1 cellular context compared by ENCODE assay signal in genomic region chr4:143854639-143855038, GRCh38.
TF ChIP-seq lines count a peak whose summit lies in the region.
"Not testable (repeated sequence)": the region's sequence is repeated elsewhere in the genome, so short reads cannot be mapped to it uniquely, and the experiment has no call there.

No MANE protein-coding gene starts in this region.

TF ChIP-seq in K562, 482 proteins besides CTCF, POLR2A, EP300 and RAD21 (continues in another document):
- TF ChIP-seq KLF16 (IDR thresholded peaks at IDR 0.05): peak; percentile 92
- 0 out of 4 replicates have a peak, but pooled peaks of 1 of the 2 experiments have one; percentile 29 for TF ChIP-seq MNT (conservative IDR thresholded peaks at IDR 0.05)
- peak; percentile 80 to 86; a peak in 3 of 4 replicates for TF ChIP-seq ARNT (IDR thresholded peaks at IDR 0.05)
- peak; percentile 36; the same call in 1 of the 2 replicates for TF ChIP-seq ETV5 (CRISPR knock-in tag; IDR thresholded peaks at IDR 0.05; ENCODE audit: low read depth)
- TF ChIP-seq TAF9B (IDR thresholded peaks at IDR 0.05; ENCODE audit: partially characterized antibody): peak; percentile 18
- TF ChIP-seq CREM (IDR thresholded peaks at IDR 0.05; ENCODE audit: low read depth): peak; percentile 51; the same call in 1 of the 2 replicates
- peak in 1 of 2 experiments; percentile 45 for TF ChIP-seq NCOA2 (IDR thresholded peaks at IDR 0.05; ENCODE audit: partially characterized antibody in 2 of 2)
- TF ChIP-seq TAL1 (IDR thresholded peaks at IDR 0.05): peak; percentile 93
- 0 out of 2 replicates have a peak, but pooled peaks have one; percentile 24 for TF ChIP-seq JUND (IDR thresholded peaks at IDR 0.05; ENCODE audit: borderline replicate concordance, low read depth, low read length)
- not testable (repeated sequence) for TF ChIP-seq JUND (tag; IDR thresholded peaks at IDR 0.05; ENCODE audit: borderline replicate concordance, low read depth, low read length); MYNN (CRISPR knock-in tag; IDR thresholded peaks at IDR 0.05); FOXM1 (CRISPR knock-in tag; IDR thresholded peaks at IDR 0.05; ENCODE audit: low read depth); ETV6 (CRISPR knock-in tag; IDR thresholded peaks at IDR 0.05; ENCODE audit: borderline replicate concordance); TEAD4 (CRISPR knock-in tag; IDR thresholded peaks at IDR 0.05; ENCODE audit: borderline replicate concordance)
- TF ChIP-seq, protein P1, sequence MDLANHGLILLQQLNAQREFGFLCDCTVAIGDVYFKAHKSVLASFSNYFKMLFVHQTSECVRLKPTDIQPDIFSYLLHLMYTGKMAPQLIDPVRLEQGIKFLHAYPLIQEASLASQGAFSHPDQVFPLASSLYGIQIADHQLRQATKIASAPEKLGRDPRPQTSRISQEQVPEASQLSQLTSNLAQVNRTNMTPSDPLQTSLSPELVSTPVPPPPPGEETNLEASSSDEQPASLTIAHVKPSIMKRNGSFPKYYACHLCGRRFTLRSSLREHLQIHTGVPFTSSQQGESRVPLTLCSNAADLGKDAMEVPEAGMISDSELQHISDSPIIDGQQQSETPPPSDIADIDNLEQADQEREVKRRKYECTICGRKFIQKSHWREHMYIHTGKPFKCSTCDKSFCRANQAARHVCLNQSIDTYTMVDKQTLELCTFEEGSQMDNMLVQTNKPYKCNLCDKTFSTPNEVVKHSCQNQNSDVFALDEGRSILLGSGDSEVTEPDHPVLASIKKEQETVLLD (IDR thresholded peaks at IDR 0.05): peak; percentile 77; the same call in 1 of the 2 replicates
- peak; percentile 94 for TF ChIP-seq EHMT2 (IDR thresholded peaks at IDR 0.05)
- peak; percentile 87 for TF ChIP-seq NFIC (IDR thresholded peaks at IDR 0.05)
- TF ChIP-seq GATA2 (CRISPR knock-in tag; IDR thresholded peaks at IDR 0.05): peak; percentile 77
- TF ChIP-seq TCF3 (CRISPR knock-in tag; IDR thresholded peaks at IDR 0.05): peak; percentile 91
- peak; percentile 87 for TF ChIP-seq ZEB2 (IDR thresholded peaks at IDR 0.05)
- peak; percentile 88 to 91 for TF ChIP-seq TRIM24 (IDR thresholded peaks at IDR 0.05)
- 0 out of 2 replicates have a peak, but pooled peaks have one; percentile 73 for TF ChIP-seq GATAD2A (IDR thresholded peaks at IDR 0.05)
- TF ChIP-seq MYNN (IDR thresholded peaks at IDR 0.05): 0 out of 2 replicates have a peak, but pooled peaks have one; percentile 39
- peak; percentile 94 for TF ChIP-seq DPF2 (IDR thresholded peaks at IDR 0.05)
- TF ChIP-seq CXXC5 (CRISPR knock-in tag; IDR thresholded peaks at IDR 0.05): peak; percentile 51
- TF ChIP-seq, protein P2, sequence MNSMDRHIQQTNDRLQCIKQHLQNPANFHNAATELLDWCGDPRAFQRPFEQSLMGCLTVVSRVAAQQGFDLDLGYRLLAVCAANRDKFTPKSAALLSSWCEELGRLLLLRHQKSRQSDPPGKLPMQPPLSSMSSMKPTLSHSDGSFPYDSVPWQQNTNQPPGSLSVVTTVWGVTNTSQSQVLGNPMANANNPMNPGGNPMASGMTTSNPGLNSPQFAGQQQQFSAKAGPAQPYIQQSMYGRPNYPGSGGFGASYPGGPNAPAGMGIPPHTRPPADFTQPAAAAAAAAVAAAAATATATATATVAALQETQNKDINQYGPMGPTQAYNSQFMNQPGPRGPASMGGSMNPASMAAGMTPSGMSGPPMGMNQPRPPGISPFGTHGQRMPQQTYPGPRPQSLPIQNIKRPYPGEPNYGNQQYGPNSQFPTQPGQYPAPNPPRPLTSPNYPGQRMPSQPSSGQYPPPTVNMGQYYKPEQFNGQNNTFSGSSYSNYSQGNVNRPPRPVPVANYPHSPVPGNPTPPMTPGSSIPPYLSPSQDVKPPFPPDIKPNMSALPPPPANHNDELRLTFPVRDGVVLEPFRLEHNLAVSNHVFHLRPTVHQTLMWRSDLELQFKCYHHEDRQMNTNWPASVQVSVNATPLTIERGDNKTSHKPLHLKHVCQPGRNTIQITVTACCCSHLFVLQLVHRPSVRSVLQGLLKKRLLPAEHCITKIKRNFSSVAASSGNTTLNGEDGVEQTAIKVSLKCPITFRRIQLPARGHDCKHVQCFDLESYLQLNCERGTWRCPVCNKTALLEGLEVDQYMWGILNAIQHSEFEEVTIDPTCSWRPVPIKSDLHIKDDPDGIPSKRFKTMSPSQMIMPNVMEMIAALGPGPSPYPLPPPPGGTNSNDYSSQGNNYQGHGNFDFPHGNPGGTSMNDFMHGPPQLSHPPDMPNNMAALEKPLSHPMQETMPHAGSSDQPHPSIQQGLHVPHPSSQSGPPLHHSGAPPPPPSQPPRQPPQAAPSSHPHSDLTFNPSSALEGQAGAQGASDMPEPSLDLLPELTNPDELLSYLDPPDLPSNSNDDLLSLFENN (IDR thresholded peaks at IDR 0.05; ENCODE audit: low read depth in 2 of 2, low read length in 2 of 2): peak in 1 of 2 experiments; percentile 57; a peak in 1 of 4 replicates
- TF ChIP-seq HDAC1 (IDR thresholded peaks at IDR 0.05): peak in 1 of 2 experiments; percentile 74; a peak in 1 of 4 replicates
- peak; percentile 93 for TF ChIP-seq NCOR1 (IDR thresholded peaks at IDR 0.05)
- TF ChIP-seq ARID1B (IDR thresholded peaks at IDR 0.05): peak; percentile 96
- TF ChIP-seq CTBP1 (IDR thresholded peaks at IDR 0.05; ENCODE audit: borderline replicate concordance): peak; percentile 60; the same call in 1 of the 2 replicates
- TF ChIP-seq CC2D1A (IDR thresholded peaks at IDR 0.05): peak; percentile 89; the same call in 1 of the 2 replicates
- peak; percentile 72; the same call in 1 of the 2 replicates for TF ChIP-seq GATAD2B (IDR thresholded peaks at IDR 0.05; ENCODE audit: borderline replicate concordance)
- peak; percentile 87 for TF ChIP-seq SMAD4 (CRISPR knock-in tag; conservative IDR thresholded peaks at IDR 0.05)
- TF ChIP-seq NEUROD1 (IDR thresholded peaks at IDR 0.05; ENCODE audit: borderline replicate concordance, low read depth, low read length, partially characterized antibody): peak; percentile 26
- TF ChIP-seq, protein P3, sequence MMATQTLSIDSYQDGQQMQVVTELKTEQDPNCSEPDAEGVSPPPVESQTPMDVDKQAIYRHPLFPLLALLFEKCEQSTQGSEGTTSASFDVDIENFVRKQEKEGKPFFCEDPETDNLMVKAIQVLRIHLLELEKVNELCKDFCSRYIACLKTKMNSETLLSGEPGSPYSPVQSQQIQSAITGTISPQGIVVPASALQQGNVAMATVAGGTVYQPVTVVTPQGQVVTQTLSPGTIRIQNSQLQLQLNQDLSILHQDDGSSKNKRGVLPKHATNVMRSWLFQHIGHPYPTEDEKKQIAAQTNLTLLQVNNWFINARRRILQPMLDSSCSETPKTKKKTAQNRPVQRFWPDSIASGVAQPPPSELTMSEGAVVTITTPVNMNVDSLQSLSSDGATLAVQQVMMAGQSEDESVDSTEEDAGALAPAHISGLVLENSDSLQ (IDR thresholded peaks at IDR 0.05): peak; percentile 79
- TF ChIP-seq MTA3 (IDR thresholded peaks at IDR 0.05; ENCODE audit: borderline replicate concordance): 0 out of 2 replicates have a peak, but pooled peaks have one; percentile 51
- TF ChIP-seq, protein P4, sequence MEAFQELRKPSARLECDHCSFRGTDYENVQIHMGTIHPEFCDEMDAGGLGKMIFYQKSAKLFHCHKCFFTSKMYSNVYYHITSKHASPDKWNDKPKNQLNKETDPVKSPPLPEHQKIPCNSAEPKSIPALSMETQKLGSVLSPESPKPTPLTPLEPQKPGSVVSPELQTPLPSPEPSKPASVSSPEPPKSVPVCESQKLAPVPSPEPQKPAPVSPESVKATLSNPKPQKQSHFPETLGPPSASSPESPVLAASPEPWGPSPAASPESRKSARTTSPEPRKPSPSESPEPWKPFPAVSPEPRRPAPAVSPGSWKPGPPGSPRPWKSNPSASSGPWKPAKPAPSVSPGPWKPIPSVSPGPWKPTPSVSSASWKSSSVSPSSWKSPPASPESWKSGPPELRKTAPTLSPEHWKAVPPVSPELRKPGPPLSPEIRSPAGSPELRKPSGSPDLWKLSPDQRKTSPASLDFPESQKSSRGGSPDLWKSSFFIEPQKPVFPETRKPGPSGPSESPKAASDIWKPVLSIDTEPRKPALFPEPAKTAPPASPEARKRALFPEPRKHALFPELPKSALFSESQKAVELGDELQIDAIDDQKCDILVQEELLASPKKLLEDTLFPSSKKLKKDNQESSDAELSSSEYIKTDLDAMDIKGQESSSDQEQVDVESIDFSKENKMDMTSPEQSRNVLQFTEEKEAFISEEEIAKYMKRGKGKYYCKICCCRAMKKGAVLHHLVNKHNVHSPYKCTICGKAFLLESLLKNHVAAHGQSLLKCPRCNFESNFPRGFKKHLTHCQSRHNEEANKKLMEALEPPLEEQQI (IDR thresholded peaks at IDR 0.05): peak; percentile 74; the same call in 1 of the 2 replicates
- TF ChIP-seq RAD51 (IDR thresholded peaks at IDR 0.05; ENCODE audit: borderline replicate concordance, low read depth): peak; percentile 28; the same call in 1 of the 2 replicates
- peak; percentile 78; the same call in 1 of the 2 replicates for TF ChIP-seq ZBED1 (IDR thresholded peaks at IDR 0.05)
- peak; percentile 90 for TF ChIP-seq FOXM1 (IDR thresholded peaks at IDR 0.05; ENCODE audit: low read depth)
- peak; percentile 37 for TF ChIP-seq GABPA (tag; conservative IDR thresholded peaks at IDR 0.05; ENCODE audit: low read depth)
- peak; percentile 92 for TF ChIP-seq SOX6 (IDR thresholded peaks at IDR 0.05)
- TF ChIP-seq MTA1 (IDR thresholded peaks at IDR 0.05; ENCODE audit: borderline replicate concordance): peak; percentile 51; the same call in 1 of the 2 replicates
- peak in 1 of 2 experiments; percentile 80; a peak in 2 of 4 replicates for TF ChIP-seq ETV6 (IDR thresholded peaks at IDR 0.05; ENCODE audit: borderline replicate concordance in 1 of 2, low read depth in 2 of 2, low read length in 1 of 2)
- peak; percentile 68; the same call in 1 of the 2 replicates for TF ChIP-seq PHF21A (IDR thresholded peaks at IDR 0.05; ENCODE audit: borderline replicate concordance, low read depth)
- TF ChIP-seq KDM1A (IDR thresholded peaks at IDR 0.05): peak; percentile 91
- peak; percentile 85 for TF ChIP-seq DMBX1 (CRISPR knock-in tag; IDR thresholded peaks at IDR 0.05; ENCODE audit: borderline replicate concordance)
- TF ChIP-seq ZNF766 (CRISPR knock-in tag; conservative IDR thresholded peaks at IDR 0.05): peak; percentile 94
- TF ChIP-seq RNF2 (IDR thresholded peaks at IDR 0.05): peak; percentile 89
- TF ChIP-seq NCOA1 (IDR thresholded peaks at IDR 0.05; ENCODE audit: low read depth): peak; percentile 70
- peak; percentile 74; the same call in 1 of the 2 replicates for TF ChIP-seq POLR2AphosphoS5 (IDR thresholded peaks at IDR 0.05; ENCODE audit: control insufficient read depth, insufficient read depth, low read depth, low read length)
- peak; percentile 86 for TF ChIP-seq PML (IDR thresholded peaks at IDR 0.05; ENCODE audit: low read length)
- peak; percentile 76 for TF ChIP-seq PHB2 (IDR thresholded peaks at IDR 0.05; ENCODE audit: low read depth)
- TF ChIP-seq MTA2 (IDR thresholded peaks at IDR 0.05; ENCODE audit: low read depth): peak; percentile 84
- peak; percentile 96 for TF ChIP-seq CBFA2T2 (conservative IDR thresholded peaks at IDR 0.05)
- TF ChIP-seq BCOR (IDR thresholded peaks at IDR 0.05): peak; percentile 55; the same call in 1 of the 2 replicates
- TF ChIP-seq, protein P5, sequence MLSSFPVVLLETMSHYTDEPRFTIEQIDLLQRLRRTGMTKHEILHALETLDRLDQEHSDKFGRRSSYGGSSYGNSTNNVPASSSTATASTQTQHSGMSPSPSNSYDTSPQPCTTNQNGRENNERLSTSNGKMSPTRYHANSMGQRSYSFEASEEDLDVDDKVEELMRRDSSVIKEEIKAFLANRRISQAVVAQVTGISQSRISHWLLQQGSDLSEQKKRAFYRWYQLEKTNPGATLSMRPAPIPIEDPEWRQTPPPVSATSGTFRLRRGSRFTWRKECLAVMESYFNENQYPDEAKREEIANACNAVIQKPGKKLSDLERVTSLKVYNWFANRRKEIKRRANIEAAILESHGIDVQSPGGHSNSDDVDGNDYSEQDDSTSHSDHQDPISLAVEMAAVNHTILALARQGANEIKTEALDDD (IDR thresholded peaks at IDR 0.05): peak; percentile 90
- TF ChIP-seq HDAC2 (IDR thresholded peaks at IDR 0.05): peak; percentile 76; the same call in 1 of the 2 replicates
- 0 out of 2 replicates have a peak, but pooled peaks have one; percentile 44 for TF ChIP-seq KHSRP (IDR thresholded peaks at IDR 0.05)
- TF ChIP-seq, protein P6, sequence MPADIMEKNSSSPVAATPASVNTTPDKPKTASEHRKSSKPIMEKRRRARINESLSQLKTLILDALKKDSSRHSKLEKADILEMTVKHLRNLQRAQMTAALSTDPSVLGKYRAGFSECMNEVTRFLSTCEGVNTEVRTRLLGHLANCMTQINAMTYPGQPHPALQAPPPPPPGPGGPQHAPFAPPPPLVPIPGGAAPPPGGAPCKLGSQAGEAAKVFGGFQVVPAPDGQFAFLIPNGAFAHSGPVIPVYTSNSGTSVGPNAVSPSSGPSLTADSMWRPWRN (IDR thresholded peaks at IDR 0.05; ENCODE audit: low read depth): peak; percentile 66
- peak in 1 of 2 experiments; percentile 76; a peak in 1 of 4 replicates for TF ChIP-seq RCOR1 (IDR thresholded peaks at IDR 0.05; ENCODE audit: borderline replicate concordance in 1 of 2, low read depth in 2 of 2, low read length in 2 of 2)
- TF ChIP-seq LEF1 (IDR thresholded peaks at IDR 0.05): peak; percentile 74; the same call in 1 of the 2 replicates
- 0 out of 2 replicates have a peak, but pooled peaks have one; percentile 12 for TF ChIP-seq ATF7 (IDR thresholded peaks at IDR 0.05)
- peak; percentile 72 for TF ChIP-seq STAT5A (IDR thresholded peaks at IDR 0.05; ENCODE audit: borderline replicate concordance, low read length)
- peak; percentile 96 for TF ChIP-seq CBFA2T3 (IDR thresholded peaks at IDR 0.05)
- TF ChIP-seq MEF2A (IDR thresholded peaks at IDR 0.05; ENCODE audit: control insufficient read depth, low read depth, low read length): 0 out of 2 replicates have a peak, but pooled peaks have one; percentile 12
- peak; percentile 50 to 84; a peak in 2 of 4 replicates for TF ChIP-seq TBL1XR1 (IDR thresholded peaks at IDR 0.05; ENCODE audit: low read length in 2 of 2)
- TF ChIP-seq TEAD4 (IDR thresholded peaks at IDR 0.05; ENCODE audit: low read length): peak; percentile 89
- TF ChIP-seq ETV1 (tag; conservative IDR thresholded peaks at IDR 0.05; ENCODE audit: low read depth): peak; percentile 72
- peak; percentile 35; the same call in 1 of the 2 replicates for TF ChIP-seq ZNF644 (tag; IDR thresholded peaks at IDR 0.05; ENCODE audit: low read depth)
- peak; percentile 83 for TF ChIP-seq SMARCC2 (IDR thresholded peaks at IDR 0.05; ENCODE audit: low read depth)
- TF ChIP-seq SMARCA4 (IDR thresholded peaks at IDR 0.05): peak; percentile 94
